Comparison of ENCODE assay signal across 10 cellular contexts in the genomic region with DNA sequence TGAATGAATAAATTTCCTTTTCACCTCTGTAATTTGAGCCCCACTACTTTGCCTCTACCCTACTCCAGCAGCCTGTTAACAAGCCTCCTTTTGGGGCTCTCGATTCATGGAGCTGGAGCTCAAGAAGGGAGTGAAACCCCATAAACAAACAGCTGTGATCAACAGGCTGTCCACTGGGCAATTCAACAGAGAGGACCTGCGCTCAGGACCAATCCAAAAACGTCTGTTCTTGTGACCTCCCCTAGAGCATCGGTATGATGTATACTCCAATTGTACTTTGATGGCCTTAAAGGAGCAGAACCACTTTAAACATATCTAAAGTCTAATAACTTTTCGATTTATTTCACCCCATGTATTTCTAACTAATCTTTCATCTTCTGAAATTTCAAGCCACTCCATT. TPM values are rescaled to one million over a fixed set of nuclear protein-coding genes. Genes with fewer than 3 reads are reported as not detected.
A peak's percentile ranks its signal among the peaks of the same experiment; 100 is the strongest.
DNase-seq lines count a peak whose midpoint lies in the region; ATAC-seq and TF ChIP-seq lines count a peak whose summit lies in the region.
"Had no signal": no experiment of that assay in that cellular context is flagged by ENCODE, and none has a peak within 500 bp of the region (broad histone marks: within the 10 kb centered on the region; RNA-seq: fewer than 3 reads in every experiment).

No MANE protein-coding gene starts in this region.

- peak; percentile 12 for ATAC-seq in GM18517 (IDR thresholded peaks at IDR 0.05; ENCODE audit: unreplicated experiment)
- peak; percentile 56 for ATAC-seq in effector memory CD8-positive, alpha-beta T cell (replicated peaks)

- no peak overlapping the region for H3K9ac ChIP-seq in OCI-LY3 (ENCODE audit: low read length)

- H3K79me2 ChIP-seq in OCI-LY3 (ENCODE audit: low read length), result peaks cover 71% of the 10 kb centered on the region

- H3K4me1 ChIP-seq in HEK293 (ENCODE audit: control insufficient read depth, insufficient read depth, low read length), result peaks cover 15% of the 10 kb centered on the region
- H3K4me1 ChIP-seq in OCI-LY3 (ENCODE audit: low read length), result peaks cover 45% of the 10 kb centered on the region

- H2AFZ ChIP-seq in OCI-LY3 (ENCODE audit: low read depth, low read length), result no peak overlapping the region

- POLR2A ChIA-PET in HEK293 (lab: Yijun Ruan, JAX), result no interaction called here

- H3K27me3 ChIP-seq in OCI-LY3 (ENCODE audit: low read depth, low read length), result no peaks in the 10 kb centered on the region

- peaks cover 42 to 66% of the 10 kb centered on the region in 2 donors for H3K4me1 Mint-ChIP-seq in effector memory CD8-positive, alpha-beta T cell (ENCODE audit: low read depth in 2 of 2)

- peaks cover 6% of the 10 kb centered on the region; the same call in 1 of the 2 replicates for H4K20me1 ChIP-seq in OCI-LY3 (ENCODE audit: insufficient read depth, low read length)

- peaks cover 0 to 5% of the 10 kb centered on the region in 2 donors for H3K9me3 Mint-ChIP-seq in effector memory CD8-positive, alpha-beta T cell

- no peaks in the 10 kb centered on the region for H3K36me3 ChIP-seq in HEK293 (ENCODE audit: control insufficient read depth in 2 of 2, insufficient read depth in 1 of 2, low read length in 2 of 2)
- H3K36me3 ChIP-seq in OCI-LY3 (replicated peaks; ENCODE audit: low read depth, low read length), result peaks cover 8% of the 10 kb centered on the region

- H3K4me3 ChIP-seq in HEK293 (ENCODE audit: low read depth, low read length) (no peak overlapping the region), OCI-LY3 (ENCODE audit: low read length) (peak overlapping the region; percentile 71)

- peak overlapping the region; percentile 82 to 90 for H3K4me3 Mint-ChIP-seq in effector memory CD8-positive, alpha-beta T cell

- TF ChIP-seq CTCF in HEK293 (tag by site-specific recombination; IDR thresholded peaks at IDR 0.05), result no peak
- no peak for TF ChIP-seq CTCF in OCI-LY3 (IDR thresholded peaks at IDR 0.05; ENCODE audit: low read depth, low read length)

- peak overlapping the region; percentile 93 for H3K27ac Mint-ChIP-seq in effector memory CD8-positive, alpha-beta T cell

- no peaks in the 10 kb centered on the region for H3K27me3 Mint-ChIP-seq in effector memory CD8-positive, alpha-beta T cell

- peaks cover 16% of the 10 kb centered on the region for H3K36me3 Mint-ChIP-seq in effector memory CD8-positive, alpha-beta T cell (ENCODE audit: insufficient read depth)

- CTCF ChIA-PET in HEK293 (lab: Yijun Ruan, JAX), result interaction anchor here (1.5 to 1.6 kb wide), 2 partner anchors 21 to 34 kb away, joined by 4 to 7 read pairs; no protein-coding TSS in a partner anchor

- no peak overlapping the region for H3K27ac ChIP-seq in HEK293 (ENCODE audit: extremely low read depth, low read depth, low read length)
- peak overlapping the region; percentile 47 for H3K27ac ChIP-seq in OCI-LY3 (ENCODE audit: low read length)

- DNase-seq in effector memory CD8-positive, alpha-beta T cell, result no peak
- DNase-seq in A172 (ENCODE audit: low spot score) (no peak), SW 1271 (lab: John Stamatoyannopoulos, UW) (no peak), RPMI8226 (no peak), SKM-1 (lab: John Stamatoyannopoulos, UW; ENCODE audit: unreplicated experiment) (no peak)
- DNase-seq: DMS 273 treated with DMSO at 0.1 percent for 48 hours, posterior cingulate gyrus had no signal

- H3K9me3 ChIP-seq in HEK293 (ENCODE audit: control insufficient read depth, insufficient read depth, low read depth, low read length) (no peaks in the 10 kb centered on the region), OCI-LY3 (ENCODE audit: insufficient read depth, low read length) (no peaks in the 10 kb centered on the region)

- peak overlapping the region; percentile 87 for H3K4me2 ChIP-seq in OCI-LY3 (ENCODE audit: low read length)

TF ChIP-seq in HEK293, 187 proteins besides CTCF, POLR2A, EP300 and RAD21 (continues in another document):
- TF ChIP-seq, protein P1, sequence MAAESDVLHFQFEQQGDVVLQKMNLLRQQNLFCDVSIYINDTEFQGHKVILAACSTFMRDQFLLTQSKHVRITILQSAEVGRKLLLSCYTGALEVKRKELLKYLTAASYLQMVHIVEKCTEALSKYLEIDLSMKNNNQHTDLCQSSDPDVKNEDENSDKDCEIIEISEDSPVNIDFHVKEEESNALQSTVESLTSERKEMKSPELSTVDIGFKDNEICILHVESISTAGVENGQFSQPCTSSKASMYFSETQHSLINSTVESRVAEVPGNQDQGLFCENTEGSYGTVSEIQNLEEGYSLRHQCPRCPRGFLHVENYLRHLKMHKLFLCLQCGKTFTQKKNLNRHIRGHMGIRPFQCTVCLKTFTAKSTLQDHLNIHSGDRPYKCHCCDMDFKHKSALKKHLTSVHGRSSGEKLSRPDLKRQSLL (tag by site-specific recombination; IDR thresholded peaks at IDR 0.05), result no peak
- TF ChIP-seq ZNF133 (tag by site-specific recombination; IDR thresholded peaks at IDR 0.05) (peak; percentile 74), ZNF223 (tag by site-specific recombination; IDR thresholded peaks at IDR 0.05) (no peak), RBAK (tag by site-specific recombination; IDR thresholded peaks at IDR 0.05) (no peak), ZNF362 (tag by site-specific recombination; IDR thresholded peaks at IDR 0.05) (no peak), ZNF341 (tag by site-specific recombination; IDR thresholded peaks at IDR 0.05; ENCODE audit: low read depth) (0 out of 2 replicates have a peak, but pooled peaks have one; percentile 10), ZNF404 (tag by site-specific recombination; IDR thresholded peaks at IDR 0.05) (no peak), ZNF211 (tag by site-specific recombination; IDR thresholded peaks at IDR 0.05; ENCODE audit: low read depth) (no peak)
- TF ChIP-seq, protein P2, sequence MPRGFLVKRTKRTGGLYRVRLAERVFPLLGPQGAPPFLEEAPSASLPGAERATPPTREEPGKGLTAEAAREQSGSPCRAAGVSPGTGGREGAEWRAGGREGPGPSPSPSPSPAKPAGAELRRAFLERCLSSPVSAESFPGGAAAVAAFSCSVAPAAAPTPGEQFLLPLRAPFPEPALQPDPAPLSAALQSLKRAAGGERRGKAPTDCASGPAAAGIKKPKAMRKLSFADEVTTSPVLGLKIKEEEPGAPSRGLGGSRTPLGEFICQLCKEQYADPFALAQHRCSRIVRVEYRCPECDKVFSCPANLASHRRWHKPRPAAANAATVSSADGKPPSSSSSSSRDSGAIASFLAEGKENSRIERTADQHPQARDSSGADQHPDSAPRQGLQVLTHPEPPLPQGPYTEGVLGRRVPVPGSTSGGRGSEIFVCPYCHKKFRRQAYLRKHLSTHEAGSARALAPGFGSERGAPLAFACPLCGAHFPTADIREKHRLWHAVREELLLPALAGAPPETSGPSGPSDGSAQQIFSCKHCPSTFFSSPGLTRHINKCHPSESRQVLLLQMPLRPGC (tag by site-specific recombination; IDR thresholded peaks at IDR 0.05), result no peak
- TF ChIP-seq, protein P3, sequence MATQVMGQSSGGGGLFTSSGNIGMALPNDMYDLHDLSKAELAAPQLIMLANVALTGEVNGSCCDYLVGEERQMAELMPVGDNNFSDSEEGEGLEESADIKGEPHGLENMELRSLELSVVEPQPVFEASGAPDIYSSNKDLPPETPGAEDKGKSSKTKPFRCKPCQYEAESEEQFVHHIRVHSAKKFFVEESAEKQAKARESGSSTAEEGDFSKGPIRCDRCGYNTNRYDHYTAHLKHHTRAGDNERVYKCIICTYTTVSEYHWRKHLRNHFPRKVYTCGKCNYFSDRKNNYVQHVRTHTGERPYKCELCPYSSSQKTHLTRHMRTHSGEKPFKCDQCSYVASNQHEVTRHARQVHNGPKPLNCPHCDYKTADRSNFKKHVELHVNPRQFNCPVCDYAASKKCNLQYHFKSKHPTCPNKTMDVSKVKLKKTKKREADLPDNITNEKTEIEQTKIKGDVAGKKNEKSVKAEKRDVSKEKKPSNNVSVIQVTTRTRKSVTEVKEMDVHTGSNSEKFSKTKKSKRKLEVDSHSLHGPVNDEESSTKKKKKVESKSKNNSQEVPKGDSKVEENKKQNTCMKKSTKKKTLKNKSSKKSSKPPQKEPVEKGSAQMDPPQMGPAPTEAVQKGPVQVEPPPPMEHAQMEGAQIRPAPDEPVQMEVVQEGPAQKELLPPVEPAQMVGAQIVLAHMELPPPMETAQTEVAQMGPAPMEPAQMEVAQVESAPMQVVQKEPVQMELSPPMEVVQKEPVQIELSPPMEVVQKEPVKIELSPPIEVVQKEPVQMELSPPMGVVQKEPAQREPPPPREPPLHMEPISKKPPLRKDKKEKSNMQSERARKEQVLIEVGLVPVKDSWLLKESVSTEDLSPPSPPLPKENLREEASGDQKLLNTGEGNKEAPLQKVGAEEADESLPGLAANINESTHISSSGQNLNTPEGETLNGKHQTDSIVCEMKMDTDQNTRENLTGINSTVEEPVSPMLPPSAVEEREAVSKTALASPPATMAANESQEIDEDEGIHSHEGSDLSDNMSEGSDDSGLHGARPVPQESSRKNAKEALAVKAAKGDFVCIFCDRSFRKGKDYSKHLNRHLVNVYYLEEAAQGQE (tag by site-specific recombination; IDR thresholded peaks at IDR 0.05), result no peak

RNA-seq across cellular contexts. Expression of gene HIVEP2, which starts 37.4 kb away (rescaled TPM):
- total RNA-seq in A172 (2014; rRNA removed; shearing (Covaris generic)), result 3.4 and 5.6 TPM in 2 replicates
